ENCODE assay signal across 8 cellular contexts in genomic region chr12:108690799-108691153, GRCh38. TPM values are rescaled to one million over a fixed set of nuclear protein-coding genes. Genes with fewer than 3 reads are reported as not detected.
DNase-seq lines count a peak whose midpoint lies in the region; ATAC-seq, FAIRE-seq and TF ChIP-seq lines count a peak whose summit lies in the region.

No MANE protein-coding gene starts in this region.

- FAIRE-seq in D721Med (lab: Jason Lieb, UNC) = no peak

- no peak for ATAC-seq in activated CD8-positive, alpha-beta memory T cell treated with anti-CD3 and anti-CD28 coated beads, Interleukin-2, amount 10 ng/mL, durations not matched to agents 7 days and 5 days
- no peak for ATAC-seq in activated CD8-positive, alpha-beta T cell treated with anti-CD3 and anti-CD28 coated beads for 36 hours

- peaks cover 66% of the 10 kb centered on the region for H3K4me1 Mint-ChIP-seq in activated CD8-positive, alpha-beta memory T cell treated with anti-CD3 and anti-CD28 coated beads, Interleukin-2, amount 10 ng/mL, durations not matched to agents 7 days and 5 days
- H3K4me1 Mint-ChIP-seq in activated CD8-positive, alpha-beta T cell treated with anti-CD3 and anti-CD28 coated beads for 36 hours (ENCODE audit: low read depth) = peaks cover 65% of the 10 kb centered on the region
- peaks cover 36 to 44% of the 10 kb centered on the region in 2 donors for H3K4me1 Mint-ChIP-seq in immature natural killer cell

- TF ChIP-seq POLR2A in testis (IDR thresholded peaks at IDR 0.05) = no peak

- no peaks in the 10 kb centered on the region for H3K36me3 ChIP-seq in testis (ENCODE audit: low read depth, missing control alignments)

- no peak overlapping the region for H3K4me3 ChIP-seq in testis

- H3K4me1 ChIP-seq in testis = peaks cover 20% of the 10 kb centered on the region

- H3K27ac Mint-ChIP-seq in activated CD8-positive, alpha-beta memory T cell treated with anti-CD3 and anti-CD28 coated beads, Interleukin-2, amount 10 ng/mL, durations not matched to agents 7 days and 5 days = peak overlapping the region; percentile 90
- H3K27ac Mint-ChIP-seq in activated CD8-positive, alpha-beta T cell treated with anti-CD3 and anti-CD28 coated beads for 36 hours = peak overlapping the region; percentile 86
- peak overlapping the region in 5 of 6 donors; percentile 62 to 91 (median 87) for H3K27ac Mint-ChIP-seq in immature natural killer cell

- H3K36me3 Mint-ChIP-seq in activated CD8-positive, alpha-beta memory T cell treated with anti-CD3 and anti-CD28 coated beads, Interleukin-2, amount 10 ng/mL, durations not matched to agents 7 days and 5 days = peaks cover 3% of the 10 kb centered on the region
- peaks cover 11% of the 10 kb centered on the region for H3K36me3 Mint-ChIP-seq in activated CD8-positive, alpha-beta T cell treated with anti-CD3 and anti-CD28 coated beads for 36 hours (ENCODE audit: low read depth)
- no peaks in the 10 kb centered on the region for H3K36me3 Mint-ChIP-seq in immature natural killer cell

- CTCF ChIA-PET in activated CD8-positive, alpha-beta memory T cell treated with anti-CD3 and anti-CD28 coated beads, Interleukin-2, amount 10 ng/mL, durations not matched to agents 7 days and 5 days (lab: Charles Lee) = interaction anchor here (0.8 to 3.5 kb wide), 14 partner anchors 8 to 260 kb away, joined by 3 to 27 read pairs (median 4); partner anchors contain the start of genes CORO1C and SELPLG
- CTCF ChIA-PET in activated CD8-positive, alpha-beta T cell treated with anti-CD3 and anti-CD28 coated beads for 36 hours (lab: Charles Lee) = interaction anchor here (0.9 to 13.0 kb wide), 9 partner anchors 11 to 121 kb away, joined by 3 to 110 read pairs (median 4); no protein-coding TSS in a partner anchor

- POLR2A ChIA-PET in activated CD8-positive, alpha-beta T cell treated with anti-CD3 and anti-CD28 coated beads for 36 hours (lab: Charles Lee) = interaction anchor here (0.8 to 2.5 kb wide), 7 partner anchors 10 to 168 kb away, joined by 3 to 10 read pairs (median 3); no protein-coding TSS in a partner anchor

- DNase-seq in activated CD8-positive, alpha-beta memory T cell treated with anti-CD3 and anti-CD28 coated beads, Interleukin-2, amount 10 ng/mL, durations not matched to agents 7 days and 5 days = no peak
- no peak for DNase-seq in activated CD8-positive, alpha-beta memory T cell treated with anti-CD3 and anti-CD28 coated beads, Interleukin-2, amount 50 U/mL, for 4 hours
- DNase-seq in activated CD8-positive, alpha-beta T cell treated with anti-CD3 and anti-CD28 coated beads for 36 hours = no peak
- DNase-seq in immature natural killer cell = no peak
- no peak for DNase-seq in testis
- no peak for DNase-seq in central memory CD4-positive, alpha-beta T cell
- DNase-seq in D721Med (ENCODE audit: insufficient read length, low spot score) = no peak
- DNase-seq in activated CD4-positive, alpha-beta T cell treated with anti-CD3 and anti-CD28 coated beads for 1 hour = no peak

- TF ChIP-seq CTCF in activated CD8-positive, alpha-beta T cell treated with anti-CD3 and anti-CD28 coated beads for 36 hours (IDR thresholded peaks at IDR 0.05) = no peak
- TF ChIP-seq CTCF in testis (IDR thresholded peaks at IDR 0.05) (no peak), D721Med (IDR thresholded peaks at IDR 0.05; ENCODE audit: insufficient read depth, missing control alignments) (no peak)

- WGBS in testis, 2 donors = 70 to 72% methylated on average over 2 of the region's 2 CpGs

- no peaks in the 10 kb centered on the region for H3K9me3 Mint-ChIP-seq in activated CD8-positive, alpha-beta memory T cell treated with anti-CD3 and anti-CD28 coated beads, Interleukin-2, amount 10 ng/mL, durations not matched to agents 7 days and 5 days (ENCODE audit: low read depth)
- peaks cover 5% of the 10 kb centered on the region for H3K9me3 Mint-ChIP-seq in activated CD8-positive, alpha-beta T cell treated with anti-CD3 and anti-CD28 coated beads for 36 hours
- no peaks in the 10 kb centered on the region for H3K9me3 Mint-ChIP-seq in immature natural killer cell

- no peaks in the 10 kb centered on the region for H3K27me3 Mint-ChIP-seq in activated CD8-positive, alpha-beta memory T cell treated with anti-CD3 and anti-CD28 coated beads, Interleukin-2, amount 10 ng/mL, durations not matched to agents 7 days and 5 days
- no peaks in the 10 kb centered on the region for H3K27me3 Mint-ChIP-seq in activated CD8-positive, alpha-beta T cell treated with anti-CD3 and anti-CD28 coated beads for 36 hours
- peaks cover 0 to 2% (median 0%) of the 10 kb centered on the region in 3 donors for H3K27me3 Mint-ChIP-seq in immature natural killer cell (ENCODE audit: low read depth in 3 of 3)

- peak overlapping the region; percentile 85 to 91 for H3K27ac ChIP-seq in testis

- peak overlapping the region; percentile 68 for H3K4me3 Mint-ChIP-seq in activated CD8-positive, alpha-beta memory T cell treated with anti-CD3 and anti-CD28 coated beads, Interleukin-2, amount 10 ng/mL, durations not matched to agents 7 days and 5 days
- peak overlapping the region; percentile 63 for H3K4me3 Mint-ChIP-seq in activated CD8-positive, alpha-beta T cell treated with anti-CD3 and anti-CD28 coated beads for 36 hours
- peak overlapping the region; percentile 78 to 91 (median 86) for H3K4me3 Mint-ChIP-seq in immature natural killer cell

- intact Hi-C loops in activated CD8-positive, alpha-beta T cell treated with anti-CD3 and anti-CD28 coated beads for 36 hours (cut with micrococcal nuclease) = no loop called here
- intact Hi-C loops in testis (cut with DNase I; ENCODE audit: low total_unique reads) = no loop called here

- no peaks in the 10 kb centered on the region for H3K27me3 ChIP-seq in testis

- H3K9me3 ChIP-seq in testis = no peaks in the 10 kb centered on the region

RNA-seq across cellular contexts. Expression of gene CORO1C, which starts 40.5 kb away (rescaled TPM):
- 10 to 100 TPM; 54.3 to 63.0 TPM for total RNA-seq in activated CD8-positive, alpha-beta memory T cell treated with anti-CD3 and anti-CD28 coated beads, Interleukin-2, amount 10 ng/mL, durations not matched to agents 7 days and 5 days
- 10 to 100 TPM; 90.1 to 98.9 TPM for total RNA-seq in activated CD8-positive, alpha-beta T cell treated with anti-CD3 and anti-CD28 coated beads for 36 hours
- polyA plus RNA-seq in immature natural killer cell = 10 to 100 TPM; 31.8 to 80.0 (median 32.1) TPM
- total RNA-seq in testis = 10 to 100 TPM; 57.2 to 73.4 TPM
- polyA plus RNA-seq in testis (ENCODE audit: insufficient read depth, low read depth, low replicate concordance) = 70.2 TPM

RNA-seq across cellular contexts. Expression of gene SELPLG, which starts 57.1 kb away (rescaled TPM):
- 100 to 1,000 TPM; 148 to 184 TPM for total RNA-seq in activated CD8-positive, alpha-beta memory T cell treated with anti-CD3 and anti-CD28 coated beads, Interleukin-2, amount 10 ng/mL, durations not matched to agents 7 days and 5 days
- 10 to 100 TPM; 22.1 to 23.8 TPM for total RNA-seq in activated CD8-positive, alpha-beta T cell treated with anti-CD3 and anti-CD28 coated beads for 36 hours
- polyA plus RNA-seq in immature natural killer cell = 100 to 1,000 TPM; 429 to 815 (median 508) TPM
- total RNA-seq in testis = 1 to 10 TPM; 1.1 to 2.7 TPM
- 10.4 TPM for polyA plus RNA-seq in testis (ENCODE audit: insufficient read depth, low read depth, low replicate concordance)

Comparison
In these comparisons a context has a peak if more than half of its experiments do, and no peak if none do; other contexts are left out.
1. RNA of gene SELPLG, which starts 57.1 kb away (total RNA-seq): 148 to 184 TPM in activated CD8-positive, alpha-beta memory T cell treated with anti-CD3 and anti-CD28 coated beads, Interleukin-2, amount 10 ng/mL, durations not matched to agents 7 days and 5 days and 22.1 to 23.8 TPM in activated CD8-positive, alpha-beta T cell treated with anti-CD3 and anti-CD28 coated beads for 36 hours; 1.1 to 2.7 TPM in testis; every median in the first group is over 4 times any median in the second.
2. Peak in every context shown above with its lines, with median percentiles within 50 percentile points of each other: H3K27ac Mint-ChIP-seq and H3K4me3 Mint-ChIP-seq.